In the genomic region with DNA sequence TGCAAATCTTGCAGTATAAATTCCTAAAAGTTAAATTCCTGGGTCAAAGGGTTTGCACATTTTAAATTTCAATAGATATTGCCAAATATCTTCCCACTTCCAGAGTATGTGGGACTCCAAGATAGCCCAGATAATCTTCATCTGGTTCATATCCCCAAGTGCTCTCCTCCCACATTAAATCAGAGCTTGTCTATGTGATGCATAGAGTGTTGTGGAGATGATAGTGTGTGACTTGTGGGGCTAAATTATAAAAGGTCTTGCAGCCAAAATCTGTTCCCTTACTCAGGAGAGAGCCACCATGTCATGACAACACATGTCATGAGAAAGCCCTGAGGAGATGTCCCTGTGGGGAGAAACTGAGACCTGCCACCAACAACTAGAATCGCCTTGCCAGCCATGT, we compare ENCODE assay signal across 8 cellular contexts. TPM values are rescaled to one million over a fixed set of nuclear protein-coding genes. Genes with fewer than 3 reads are reported as not detected.
"Had no signal": no experiment of that assay in that cellular context is flagged by ENCODE, and none has a peak within 500 bp of the region (broad histone marks: within the 10 kb centered on the region; RNA-seq: fewer than 3 reads in every experiment).

No MANE protein-coding gene starts in this region.

- H3K27ac Mint-ChIP-seq: IgD-negative memory B cell had no signal

- ATAC-seq: HepG2 had no signal

- H3K4me3 Mint-ChIP-seq: IgD-negative memory B cell had no signal

- FAIRE-seq: HepG2, HTR-8/SVneo had no signal

- H3K4me2 ChIP-seq: KMS-11 had no signal

- DNase-seq: IMR-90, KBM-7, KG1 had no signal

- H3K36me3 Mint-ChIP-seq: IgD-negative memory B cell had no signal

- H3K27ac ChIP-seq: HL-60, KMS-11 had no signal

- H3K9ac ChIP-seq: KMS-11 had no signal

RNA-seq across cellular contexts. Expression of a gene that starts 39.9 kb away (rescaled TPM):
- polyA plus RNA-seq: IgD-negative memory B cell had no signal
